ENCODE assay signal across 2 cellular contexts in genomic region chr1:43222876-43223275, GRCh38.
TF ChIP-seq lines count a peak whose summit lies in the region.

No MANE protein-coding gene starts in this region.

TF ChIP-seq in SK-N-SH, 30 proteins besides CTCF, POLR2A, EP300 and RAD21 (continued from another document):
- TF ChIP-seq REST (IDR thresholded peaks at IDR 0.05; ENCODE audit: low read depth, low read length) = peak; percentile 83

TF ChIP-seq in SK-N-SH treated with all-trans-retinoic acid at 6 μM for 48 hours, 23 proteins besides CTCF, POLR2A, EP300 and RAD21 (continued from another document):
- TF ChIP-seq TSHZ2 (CRISPR knock-in tag; IDR thresholded peaks at IDR 0.05) = no peak
- no peak for TF ChIP-seq ZNF70 (CRISPR knock-in tag; IDR thresholded peaks at IDR 0.05)
- TF ChIP-seq CREB5 (CRISPR knock-in tag; IDR thresholded peaks at IDR 0.05; ENCODE audit: low read depth) = no peak
- no peak for TF ChIP-seq ZFP30 (CRISPR knock-in tag; IDR thresholded peaks at IDR 0.05)
